21 cellular contexts compared by ENCODE assay signal in the genomic region with DNA sequence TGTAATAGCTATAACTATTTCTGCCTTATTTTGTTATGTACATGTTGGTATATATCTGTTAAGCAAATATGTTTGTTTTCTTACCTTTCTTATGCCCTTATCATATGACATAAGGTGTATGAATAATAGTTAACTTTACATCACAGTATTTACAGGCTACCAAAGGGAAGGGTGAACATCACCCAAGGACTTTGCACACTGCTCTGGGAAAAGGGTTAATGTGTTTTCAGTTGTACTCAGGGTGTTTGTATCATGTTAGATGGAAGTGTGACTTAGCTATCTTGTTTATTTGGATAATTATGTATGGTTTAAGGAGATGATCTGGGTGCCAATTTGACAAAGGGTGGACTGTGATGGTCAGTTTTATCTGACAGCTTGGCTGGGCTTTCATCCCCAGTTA.
DNase-seq lines count a peak whose midpoint lies in the region; ATAC-seq, FAIRE-seq and TF ChIP-seq lines count a peak whose summit lies in the region.
"Had no signal": no experiment of that assay in that cellular context is flagged by ENCODE, and none has a peak within 500 bp of the region (broad histone marks: within the 10 kb centered on the region; RNA-seq: fewer than 3 reads in every experiment).

No MANE protein-coding gene starts in this region.

- no peaks in the 10 kb centered on the region for H3K79me2 ChIP-seq in K562 (ENCODE audit: control insufficient read depth, insufficient read depth, low read length)

- H3K9ac ChIP-seq in K562 (ENCODE audit: insufficient read depth in 1 of 2, low read depth in 2 of 2, low read length in 2 of 2): no peak overlapping the region
- H3K9ac ChIP-seq: BLaER1 treated with 17β-estradiol and CSF1 and Interleukin-3, amounts not matched to agents 10 nM and 100 nM had no signal

- H3K4me2 ChIP-seq in K562 (ENCODE audit: insufficient read depth, low read length): no peak overlapping the region
- H3K4me2 ChIP-seq: A549; BLaER1 treated with 17β-estradiol and CSF1 and Interleukin-3, amounts not matched to agents 10 nM and 100 nM had no signal

- no peak overlapping the region for H3K4me3 ChIP-seq in K562
- no peak overlapping the region for H3K4me3 ChIP-seq in breast epithelium
- H3K4me3 ChIP-seq: A549; BLaER1 treated with 17β-estradiol and CSF1 and Interleukin-3, amounts not matched to agents 10 nM and 100 nM had no signal

- H4K20me1 ChIP-seq in K562 (replicated peaks; ENCODE audit: control insufficient read depth, insufficient read depth, low read length): no peaks in the 10 kb centered on the region
- H4K20me1 ChIP-seq: BLaER1 treated with 17β-estradiol and CSF1 and Interleukin-3, amounts not matched to agents 10 nM and 100 nM had no signal

- H3K4me1 ChIP-seq in K562 (replicated peaks in 1 of 2; ENCODE audit: control insufficient read depth in 2 of 2, insufficient read depth in 2 of 2, low read length in 2 of 2) (peaks cover 20 to 21% of the 10 kb centered on the region in 2 experiments; a peak in 4 of 5 replicates), breast epithelium (no peaks in the 10 kb centered on the region)
- H3K4me1 ChIP-seq: A549; BLaER1 treated with 17β-estradiol and CSF1 and Interleukin-3, amounts not matched to agents 10 nM and 100 nM had no signal

- H3K36me3 ChIP-seq in K562 (ENCODE audit: control insufficient read depth, insufficient read depth, low read length): no peaks in the 10 kb centered on the region; the same call in 2 of the 3 replicates
- H3K36me3 ChIP-seq in breast epithelium: no peaks in the 10 kb centered on the region
- H3K36me3 ChIP-seq: BLaER1 treated with 17β-estradiol and CSF1 and Interleukin-3, amounts not matched to agents 10 nM and 100 nM had no signal

- no peaks in the 10 kb centered on the region for H3K9me1 ChIP-seq in K562 (ENCODE audit: control insufficient read depth, insufficient read depth, low read length)

- H3K27ac Mint-ChIP-seq in osteocyte (ENCODE audit: unreplicated experiment): no peak overlapping the region
- H3K27ac Mint-ChIP-seq: B cell; CD4-positive, alpha-beta T cell; CD8-positive, alpha-beta T cell had no signal

- TF ChIP-seq EP300 in K562 (IDR thresholded peaks at IDR 0.05; ENCODE audit: low read length): no peak

- CTCF ChIA-PET in K562 (lab: Yijun Ruan, JAX; ENCODE audit: low intra/inter-chr PET ratio): no interaction called here

- in situ Hi-C loops in K562 (cut with MboI): no loop called here

- ATAC-seq in K562 (no peak), GM19455 (IDR thresholded peaks at IDR 0.05; ENCODE audit: unreplicated experiment) (no peak)
- ATAC-seq: A549; CD8-positive, alpha-beta T cell had no signal

- H3K4me3 Mint-ChIP-seq in osteocyte (ENCODE audit: unreplicated experiment): no peak overlapping the region
- H3K4me3 Mint-ChIP-seq: B cell; CD4-positive, alpha-beta T cell; CD8-positive, alpha-beta T cell had no signal

- peaks cover 19% of the 10 kb centered on the region for H3K9me3 ChIP-seq in K562 (replicated peaks; ENCODE audit: control insufficient read depth, insufficient read depth, low read depth, low read length)
- peaks cover 0 to 3% of the 10 kb centered on the region in 2 donors for H3K9me3 ChIP-seq in breast epithelium
- H3K9me3 ChIP-seq: Caco-2 had no signal

- TF ChIP-seq POLR2A in K562 (conservative IDR thresholded peaks at IDR 0.05) (no peak), breast epithelium (IDR thresholded peaks at IDR 0.05) (no peak)

- TF ChIP-seq CTCF in K562 (IDR thresholded peaks at IDR 0.05 in 2 of 3, conservative IDR thresholded peaks at IDR 0.05 in 1 of 3; ENCODE audit: insufficient read depth in 2 of 3, low read depth in 1 of 3, low read length in 3 of 3) (no peak), osteocyte (IDR thresholded peaks at IDR 0.05) (no peak), breast epithelium (IDR thresholded peaks at IDR 0.05) (no peak)

- DNase-seq in K562 (ENCODE audit: extremely low read depth in 1 of 4, low spot score in 3 of 4) (no peak), osteocyte (ENCODE audit: extremely low spot score, unreplicated experiment) (peak; percentile 0), ureter (ENCODE audit: low spot score) (peak; percentile 4), breast epithelium (ENCODE audit: low spot score in 2 of 2) (no peak)
- DNase-seq: AML-193; Caco-2; Calu3; CD4-positive, alpha-beta T cell; CD8-positive, alpha-beta T cell; DMS79 treated with DMSO at 0.1 percent for 48 hours; GF-D8 had no signal

- POLR2A ChIA-PET in K562 (lab: Yijun Ruan, JAX): interaction anchor here (1.4 to 1.9 kb wide), 2 partner anchors 10 to 59 kb away, joined by 3 to 5 read pairs; no protein-coding TSS in a partner anchor

- H3K27me3 ChIP-seq in K562 (ENCODE audit: control insufficient read depth in 2 of 2, insufficient read depth in 2 of 2, low read length in 2 of 2) (no peaks in the 10 kb centered on the region), breast epithelium (no peaks in the 10 kb centered on the region)
- H3K27me3 ChIP-seq: BLaER1 treated with 17β-estradiol and CSF1 and Interleukin-3, amounts not matched to agents 10 nM and 100 nM had no signal

- BruUV-seq in K562 (replicated peaks; lab: Mats Ljungman, UMichigan): no TSS peak

- no peaks in the 10 kb centered on the region for H3K27me3 Mint-ChIP-seq in osteocyte (ENCODE audit: unreplicated experiment)

- H2AFZ ChIP-seq in K562 (ENCODE audit: low read depth, low read length): no peak overlapping the region

- H3K36me3 Mint-ChIP-seq in osteocyte (ENCODE audit: unreplicated experiment): no peaks in the 10 kb centered on the region
- H3K36me3 Mint-ChIP-seq: CD8-positive, alpha-beta T cell had no signal

- intact Hi-C loops in K562 (cut with micrococcal nuclease) (no loop called here), breast epithelium (cut with DNase I; ENCODE audit: low total_unique reads) (no loop called here)

- FAIRE-seq in K562 (lab: Jason Lieb, UNC): no peak
- FAIRE-seq: A549, D721Med, G401.6, GM12891, GM19239 had no signal

- H3K27ac ChIP-seq in K562 (ENCODE audit: extremely low read depth, low read depth, low read length) (no peak overlapping the region), breast epithelium (no peak overlapping the region)
- H3K27ac ChIP-seq: 22Rv1; A549; BLaER1 treated with 17β-estradiol and CSF1 and Interleukin-3, amounts not matched to agents 10 nM and 100 nM; C4-2B had no signal

- peaks cover 1% of the 10 kb centered on the region for H3K4me1 Mint-ChIP-seq in osteocyte (ENCODE audit: unreplicated experiment)
- H3K4me1 Mint-ChIP-seq: B cell had no signal

- H3K9me3 Mint-ChIP-seq in osteocyte (ENCODE audit: unreplicated experiment): no peaks in the 10 kb centered on the region
- H3K9me3 Mint-ChIP-seq: CD4-positive, alpha-beta T cell had no signal

- TF ChIP-seq RAD21 in K562 (CRISPR knock-in tag; conservative IDR thresholded peaks at IDR 0.05 in 1 of 2, IDR thresholded peaks at IDR 0.05 in 1 of 2): no peak

TF ChIP-seq in K562, 482 proteins besides CTCF, POLR2A, EP300 and RAD21:
- no peak for TF ChIP-seq SREBF2 (CRISPR knock-in tag; IDR thresholded peaks at IDR 0.05)
- TF ChIP-seq ATF6 (CRISPR knock-in tag; IDR thresholded peaks at IDR 0.05): 0 out of 2 replicates have a peak, but pooled peaks have one; percentile 50
TF ChIP-seq in K562: peak in this region for 1.

Comparison
In these comparisons a context has a peak if more than half of its experiments do, and no peak if none do; other contexts are left out.
1. DNase-seq: peak in osteocyte (single experiment) and ureter (single experiment); none in K562 (0 of 4) and breast epithelium (0 of 2).